16 cellular contexts compared by ENCODE assay signal in the genomic region with DNA sequence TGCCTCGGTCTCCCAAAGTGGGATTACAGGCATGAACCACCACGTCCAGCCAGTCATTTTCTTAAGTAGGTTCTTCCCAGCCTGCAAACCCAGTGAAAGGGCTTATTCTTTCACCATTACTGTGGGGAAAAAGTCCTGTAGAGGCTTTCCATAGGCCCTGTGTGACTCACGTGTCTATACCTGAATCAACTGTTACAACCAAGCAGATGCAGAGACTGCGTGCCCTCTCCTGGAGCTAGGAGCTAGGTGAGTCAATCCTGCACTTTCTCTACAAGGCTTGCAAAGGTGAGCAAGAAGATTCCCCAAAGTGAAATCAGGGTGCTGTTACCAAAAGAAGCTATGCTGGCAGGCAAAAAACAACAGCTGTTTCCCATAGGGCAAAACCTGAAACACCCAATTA. TPM values are rescaled to one million over a fixed set of nuclear protein-coding genes. Genes with fewer than 3 reads are reported as not detected.
DNase-seq lines count a peak whose midpoint lies in the region; ATAC-seq and TF ChIP-seq lines count a peak whose summit lies in the region.
"Had no signal": no experiment of that assay in that cellular context is flagged by ENCODE, and none has a peak within 500 bp of the region (broad histone marks: within the 10 kb centered on the region; RNA-seq: fewer than 3 reads in every experiment).

No MANE protein-coding gene starts in this region.

- H3K9ac ChIP-seq in endodermal cell (ENCODE audit: extremely low read depth, low read length, poor library complexity, severe bottlenecking) = no peak overlapping the region

- DNase-seq in activated naive CD4-positive, alpha-beta T cell treated with anti-CD3 and anti-CD28 coated beads, Interleukin-2, amount 10 ng/mL, durations not matched to agents 7 days and 5 days = no peak
- no peak for DNase-seq in activated naive CD4-positive, alpha-beta T cell (lab: John Stamatoyannopoulos, UW)
- DNase-seq in RWPE1 (ENCODE audit: low spot score) (peak; percentile 48), endodermal cell (peak; percentile 58), NCI-H748 (lab: John Stamatoyannopoulos, UW; ENCODE audit: unreplicated experiment) (no peak), COLO829 (ENCODE audit: low spot score) (no peak)
- no peak for DNase-seq in stimulated activated naive B cell treated with anti-CD40 and anti-IgM and Interleukin-4, amounts not matched to agents 10 μg/mL and 1 μg/mL and 100 μg/mL, for 72 hours
- DNase-seq: activated CD8-positive, alpha-beta memory T cell treated with anti-CD3 and anti-CD28 coated beads for 24 hours; activated effector memory CD4-positive, alpha-beta T cell treated with Interleukin-2 at 50 U/mL for 16 hours; body of pancreas; Calu3; stimulated activated CD4-positive, alpha-beta T cell treated with anti-CD3 and anti-CD28 coated beads, Interleukin-15, amount 100 ng/mL, for 24 hours; substantia nigra had no signal

- H3K27ac Mint-ChIP-seq in activated naive CD4-positive, alpha-beta T cell treated with anti-CD3 and anti-CD28 coated beads, Interleukin-2, amount 10 ng/mL, durations not matched to agents 7 days and 5 days = peak overlapping the region; percentile 38
- peak overlapping the region; percentile 6 for H3K27ac Mint-ChIP-seq in endodermal cell
- H3K27ac Mint-ChIP-seq in stimulated activated naive B cell treated with anti-CD40 and anti-IgM and Interleukin-4, amounts not matched to agents 10 μg/mL and 1 μg/mL and 100 μg/mL, for 72 hours = peak overlapping the region; percentile 92

- CTCF ChIA-PET in activated naive CD4-positive, alpha-beta T cell treated with anti-CD3 and anti-CD28 coated beads, Interleukin-2, amount 10 ng/mL, durations not matched to agents 7 days and 5 days (lab: Charles Lee) = interaction anchor here (1.1 kb wide), 1 partner anchor 32 kb away, joined by 4 read pairs; no protein-coding TSS in a partner anchor
- CTCF ChIA-PET in RWPE1 (lab: Yijun Ruan, JAX) = interaction anchor here (0.6 to 1.0 kb wide), 2 partner anchors 27 to 108 kb away, joined by 3 read pairs; no protein-coding TSS in a partner anchor

- ATAC-seq in stimulated activated naive B cell treated with anti-CD40 and anti-IgM and Interleukin-4, amounts not matched to agents 10 μg/mL and 1 μg/mL and 100 μg/mL, for 72 hours (replicated peaks) = peak in 1 of 2 donors; percentile 39
- ATAC-seq in HG02678 (IDR thresholded peaks at IDR 0.05; ENCODE audit: unreplicated experiment) = no peak
- ATAC-seq: body of pancreas, HCT116 had no signal

- no peak overlapping the region for H3K4me3 Mint-ChIP-seq in activated naive CD4-positive, alpha-beta T cell treated with anti-CD3 and anti-CD28 coated beads, Interleukin-2, amount 10 ng/mL, durations not matched to agents 7 days and 5 days
- no peak overlapping the region for H3K4me3 Mint-ChIP-seq in endodermal cell
- H3K4me3 Mint-ChIP-seq in stimulated activated naive B cell treated with anti-CD40 and anti-IgM and Interleukin-4, amounts not matched to agents 10 μg/mL and 1 μg/mL and 100 μg/mL, for 72 hours = peak overlapping the region; percentile 31 to 49

- no peaks in the 10 kb centered on the region for H3K36me3 ChIP-seq in endodermal cell (ENCODE audit: control insufficient read depth, insufficient read depth, low read length)
- H3K36me3 ChIP-seq: SJSA1 had no signal

- H3K4me3 ChIP-seq in endodermal cell (ENCODE audit: low read length) = no peak overlapping the region
- H3K4me3 ChIP-seq: body of pancreas, SJSA1 had no signal

- POLR2A ChIA-PET in RWPE1 (lab: Yijun Ruan, JAX; ENCODE audit: low non-redundant PET) = no interaction called here

- H3K27ac ChIP-seq in RWPE1 (no peak overlapping the region), endodermal cell (ENCODE audit: low read depth, low read length) (no peak overlapping the region)
- H3K27ac ChIP-seq: body of pancreas had no signal

- peaks cover 3% of the 10 kb centered on the region for H3K4me1 ChIP-seq in endodermal cell (ENCODE audit: control insufficient read depth, insufficient read depth, low read length)
- H3K4me1 ChIP-seq: body of pancreas had no signal

- H3K27me3 Mint-ChIP-seq in activated naive CD4-positive, alpha-beta T cell treated with anti-CD3 and anti-CD28 coated beads, Interleukin-2, amount 10 ng/mL, durations not matched to agents 7 days and 5 days = peaks cover 12% of the 10 kb centered on the region
- H3K27me3 Mint-ChIP-seq in endodermal cell (ENCODE audit: insufficient read depth) = peaks cover 26% of the 10 kb centered on the region
- no peaks in the 10 kb centered on the region for H3K27me3 Mint-ChIP-seq in stimulated activated naive B cell treated with anti-CD40 and anti-IgM and Interleukin-4, amounts not matched to agents 10 μg/mL and 1 μg/mL and 100 μg/mL, for 72 hours

- peaks cover 15% of the 10 kb centered on the region for H3K4me1 Mint-ChIP-seq in activated naive CD4-positive, alpha-beta T cell treated with anti-CD3 and anti-CD28 coated beads, Interleukin-2, amount 10 ng/mL, durations not matched to agents 7 days and 5 days
- peaks cover 32% of the 10 kb centered on the region for H3K4me1 Mint-ChIP-seq in endodermal cell
- H3K4me1 Mint-ChIP-seq in stimulated activated naive B cell treated with anti-CD40 and anti-IgM and Interleukin-4, amounts not matched to agents 10 μg/mL and 1 μg/mL and 100 μg/mL, for 72 hours = peaks cover 50 to 62% of the 10 kb centered on the region in 2 donors

- peaks cover 47% of the 10 kb centered on the region for H3K36me3 Mint-ChIP-seq in activated naive CD4-positive, alpha-beta T cell treated with anti-CD3 and anti-CD28 coated beads, Interleukin-2, amount 10 ng/mL, durations not matched to agents 7 days and 5 days
- no peaks in the 10 kb centered on the region for H3K36me3 Mint-ChIP-seq in endodermal cell (ENCODE audit: low read depth)
- H3K36me3 Mint-ChIP-seq in stimulated activated naive B cell treated with anti-CD40 and anti-IgM and Interleukin-4, amounts not matched to agents 10 μg/mL and 1 μg/mL and 100 μg/mL, for 72 hours = peaks cover 28 to 35% of the 10 kb centered on the region in 2 donors

- no peaks in the 10 kb centered on the region for H3K9me3 Mint-ChIP-seq in activated naive CD4-positive, alpha-beta T cell treated with anti-CD3 and anti-CD28 coated beads, Interleukin-2, amount 10 ng/mL, durations not matched to agents 7 days and 5 days
- H3K9me3 Mint-ChIP-seq in endodermal cell = no peaks in the 10 kb centered on the region
- no peaks in the 10 kb centered on the region for H3K9me3 Mint-ChIP-seq in stimulated activated naive B cell treated with anti-CD40 and anti-IgM and Interleukin-4, amounts not matched to agents 10 μg/mL and 1 μg/mL and 100 μg/mL, for 72 hours

- H3K27me3 ChIP-seq in endodermal cell (ENCODE audit: control insufficient read depth, insufficient read depth, low read length, poor library complexity, severe bottlenecking) = peaks cover 9% of the 10 kb centered on the region
- H3K27me3 ChIP-seq: body of pancreas, SJSA1 had no signal

- H3K9me3 ChIP-seq in endodermal cell (ENCODE audit: control insufficient read depth, low read length) = no peaks in the 10 kb centered on the region
- H3K9me3 ChIP-seq: body of pancreas, SJSA1 had no signal

- WGBS in endodermal cell (ENCODE audit: insufficient coverage in 1 of 2, insufficient read length in 1 of 2), 2 experiments = 87 to 90% methylated on average over 4 of the region's 4 CpGs

- no peak for TF ChIP-seq CTCF in RWPE1 (conservative IDR thresholded peaks at IDR 0.05; ENCODE audit: low read depth)
- no peak for TF ChIP-seq CTCF in endodermal cell (conservative IDR thresholded peaks at IDR 0.05)

RNA-seq across cellular contexts. Expression of gene MPZL1, which starts 13.8 kb away (rescaled TPM):
- 100 to 1,000 TPM; 111 to 114 TPM for total RNA-seq in endodermal cell
- polyA plus RNA-seq in endodermal cell (2013, experiment 1 of 2) = 72.9 TPM
- 82.6 TPM for polyA plus RNA-seq in endodermal cell (2013, experiment 2 of 2)

Comparison
In these comparisons a context has a peak if more than half of its experiments do, and no peak if none do; other contexts are left out.
1. DNase-seq: peak in RWPE1 (single experiment) and endodermal cell (single experiment); none in activated naive CD4-positive, alpha-beta T cell treated with anti-CD3 and anti-CD28 coated beads, Interleukin-2, amount 10 ng/mL, durations not matched to agents 7 days and 5 days (single experiment), activated naive CD4-positive, alpha-beta T cell (0 of 4), stimulated activated naive B cell treated with anti-CD40 and anti-IgM and Interleukin-4, amounts not matched to agents 10 μg/mL and 1 μg/mL and 100 μg/mL, for 72 hours (single experiment), NCI-H748 (single experiment) and COLO829 (single experiment).
2. H3K27ac Mint-ChIP-seq: peak in every context shown above with its lines; median percentile 92 in stimulated activated naive B cell treated with anti-CD40 and anti-IgM and Interleukin-4, amounts not matched to agents 10 μg/mL and 1 μg/mL and 100 μg/mL, for 72 hours; 38 in activated naive CD4-positive, alpha-beta T cell treated with anti-CD3 and anti-CD28 coated beads, Interleukin-2, amount 10 ng/mL, durations not matched to agents 7 days and 5 days; 6 in endodermal cell.
3. H3K4me3 Mint-ChIP-seq: peak in stimulated activated naive B cell treated with anti-CD40 and anti-IgM and Interleukin-4, amounts not matched to agents 10 μg/mL and 1 μg/mL and 100 μg/mL, for 72 hours (2 of 2); none in activated naive CD4-positive, alpha-beta T cell treated with anti-CD3 and anti-CD28 coated beads, Interleukin-2, amount 10 ng/mL, durations not matched to agents 7 days and 5 days (single experiment) and endodermal cell (single experiment).